In genomic region chr2:105674859-105675541, GRCh38 we compare ENCODE assay signal across 16 cellular contexts.
A peak's percentile ranks its signal among the peaks of the same experiment; 100 is the strongest.
DNase-seq lines count a peak whose midpoint lies in the region; ATAC-seq lines count a peak whose summit lies in the region.
"Had no signal": no experiment of that assay in that cellular context is flagged by ENCODE, and none has a peak within 500 bp of the region (broad histone marks: within the 10 kb centered on the region; RNA-seq: fewer than 3 reads in every experiment).

No MANE protein-coding gene starts in this region.

- peak overlapping the region; percentile 84 for H3K27ac Mint-ChIP-seq in activated CD4-positive, alpha-beta memory T cell treated with anti-CD3 and anti-CD28 coated beads for 36 hours
- H3K27ac Mint-ChIP-seq: WTC11 had no signal

- ATAC-seq in GM21423 (IDR thresholded peaks at IDR 0.05; ENCODE audit: unreplicated experiment), result no peak
- no peak for ATAC-seq in HG03025 (IDR thresholded peaks at IDR 0.05; ENCODE audit: low FRiP score, unreplicated experiment)
- ATAC-seq: PC-3, WTC11 had no signal

- POLR2A ChIA-PET in activated CD4-positive, alpha-beta memory T cell treated with anti-CD3 and anti-CD28 coated beads for 36 hours (lab: Charles Lee), result interaction anchor here (1.6 kb wide), 1 partner anchor 71 kb away, joined by 7 read pairs; no protein-coding TSS in a partner anchor

- CTCF ChIA-PET in activated CD4-positive, alpha-beta memory T cell treated with anti-CD3 and anti-CD28 coated beads for 36 hours (lab: Charles Lee), result interaction anchor here (1.4 kb wide), 1 partner anchor 12 kb away, joined by 4 read pairs; no protein-coding TSS in a partner anchor

- H3K4me3 Mint-ChIP-seq in activated CD4-positive, alpha-beta memory T cell treated with anti-CD3 and anti-CD28 coated beads for 36 hours, result no peak overlapping the region
- H3K4me3 Mint-ChIP-seq: CD8-positive, alpha-beta memory T cell; central memory CD8-positive, alpha-beta T cell; WTC11 had no signal

- peaks cover 33% of the 10 kb centered on the region for H3K4me1 Mint-ChIP-seq in activated CD4-positive, alpha-beta memory T cell treated with anti-CD3 and anti-CD28 coated beads for 36 hours (ENCODE audit: low read depth)
- H3K4me1 Mint-ChIP-seq: central memory CD8-positive, alpha-beta T cell had no signal

- peak; percentile 19 for DNase-seq in OCI-M1 (lab: John Stamatoyannopoulos, UW)
- DNase-seq in activated CD4-positive, alpha-beta memory T cell treated with anti-CD3 and anti-CD28 coated beads for 36 hours, result peak; percentile 86
- peak; percentile 12 for DNase-seq in medulla oblongata (ENCODE audit: extremely low spot score)
- peak; percentile 39 for DNase-seq in stimulated activated CD4-positive, alpha-beta T cell treated with anti-CD3 and anti-CD28 coated beads, Interleukin-4, amount 100 ng/mL, for 24 hours
- DNase-seq in kidney glomerular epithelial cell (lab: John Stamatoyannopoulos, UW), result no peak
- no peak for DNase-seq in NCI-H2029 treated with DMSO at 0.1 percent for 48 hours (lab: John Stamatoyannopoulos, UW)
- DNase-seq: CD8-positive, alpha-beta memory T cell; EL; NCI-H1436 treated with DMSO at 0.1 percent for 48 hours; NCI-H510A; PC-3; upper lobe of left lung had no signal

- intact Hi-C loops in activated CD4-positive, alpha-beta memory T cell treated with anti-CD3 and anti-CD28 coated beads for 36 hours (cut with micrococcal nuclease), result loop anchor here (1.0 to 10.0 kb wide), 7 partner anchors 24 to 250 kb away; no protein-coding TSS in a partner anchor

- H3K27me3 Mint-ChIP-seq in activated CD4-positive, alpha-beta memory T cell treated with anti-CD3 and anti-CD28 coated beads for 36 hours, result no peaks in the 10 kb centered on the region

- peaks cover 2% of the 10 kb centered on the region for H3K36me3 Mint-ChIP-seq in activated CD4-positive, alpha-beta memory T cell treated with anti-CD3 and anti-CD28 coated beads for 36 hours
- H3K36me3 Mint-ChIP-seq: WTC11 had no signal

- H3K9me3 Mint-ChIP-seq in activated CD4-positive, alpha-beta memory T cell treated with anti-CD3 and anti-CD28 coated beads for 36 hours, result no peaks in the 10 kb centered on the region
- H3K9me3 Mint-ChIP-seq: CD8-positive, alpha-beta memory T cell; central memory CD8-positive, alpha-beta T cell; WTC11 had no signal

Comparison
In these comparisons a context has a peak if more than half of its experiments do, and no peak if none do; other contexts are left out.
1. DNase-seq: peak in OCI-M1 (single experiment), activated CD4-positive, alpha-beta memory T cell treated with anti-CD3 and anti-CD28 coated beads for 36 hours (single experiment), medulla oblongata (single experiment) and stimulated activated CD4-positive, alpha-beta T cell treated with anti-CD3 and anti-CD28 coated beads, Interleukin-4, amount 100 ng/mL, for 24 hours (single experiment); none in kidney glomerular epithelial cell (single experiment) and NCI-H2029 treated with DMSO at 0.1 percent for 48 hours (single experiment).